16 cellular contexts compared by ENCODE assay signal in genomic region chr11:92227954-92228935, GRCh38. TPM values are rescaled to one million over a fixed set of nuclear protein-coding genes. Genes with fewer than 3 reads are reported as not detected.
DNase-seq lines count a peak whose midpoint lies in the region; ATAC-seq and TF ChIP-seq lines count a peak whose summit lies in the region.
"Had no signal": no experiment of that assay in that cellular context is flagged by ENCODE, and none has a peak within 500 bp of the region (broad histone marks: within the 10 kb centered on the region; RNA-seq: fewer than 3 reads in every experiment).

No MANE protein-coding gene starts in this region.

- peak; percentile 5 for DNase-seq in COR-L47 (lab: John Stamatoyannopoulos, UW)
- DNase-seq in NCI-H1105 (lab: John Stamatoyannopoulos, UW), result peak; percentile 38
- no peak for DNase-seq in chondrocyte (ENCODE audit: low spot score)
- DNase-seq in neural crest cell (ENCODE audit: low read depth, low spot score), result no peak
- DNase-seq in ureter (ENCODE audit: low spot score), result no peak
- DNase-seq in erythroblast (lab: John Stamatoyannopoulos, UW), result no peak
- no peak for DNase-seq in activated CD4-positive, alpha-beta T cell treated with anti-CD3 and anti-CD28 coated beads for 48 hours
- DNase-seq: activated CD4-positive, alpha-beta T cell treated with anti-CD3 and anti-CD28 coated beads for 36 hours; activated T-cell treated with anti-CD3 and anti-CD28 coated beads, Interleukin-2, amount 50 U/mL, for 48 hours; Kasumi-1; PC-9; stimulated activated CD4-positive, alpha-beta T cell treated with anti-CD3 and anti-CD28 coated beads, Interleukin-4, amount 100 ng/mL, for 1 hour had no signal

- TF ChIP-seq CTCF in chondrocyte (IDR thresholded peaks at IDR 0.05) (no peak), neural crest cell (conservative IDR thresholded peaks at IDR 0.05) (no peak)

- ATAC-seq in HG03432 (IDR thresholded peaks at IDR 0.05; ENCODE audit: unreplicated experiment), result no peak
- ATAC-seq: activated CD4-positive, alpha-beta T cell treated with anti-CD3 and anti-CD28 coated beads for 36 hours; stimulated activated effector memory CD8-positive, alpha-beta T cell treated with anti-CD3 and anti-CD28 coated beads, Interleukin-12 subunit alpha, Interleukin-12 subunit beta, amount 100 ng/mL, for 72 hours had no signal

- H3K4me1 Mint-ChIP-seq in chondrocyte (ENCODE audit: low read depth) (peaks cover 37% of the 10 kb centered on the region), neural crest cell (peaks cover 54% of the 10 kb centered on the region)
- H3K4me1 Mint-ChIP-seq: stimulated activated effector memory CD8-positive, alpha-beta T cell treated with anti-CD3 and anti-CD28 coated beads, Interleukin-12 subunit alpha, Interleukin-12 subunit beta, amount 100 ng/mL, for 72 hours had no signal

- H3K27me3 Mint-ChIP-seq in chondrocyte (ENCODE audit: low read depth) (no peaks in the 10 kb centered on the region), neural crest cell (ENCODE audit: low read depth) (peaks cover 55% of the 10 kb centered on the region)

- peak overlapping the region; percentile 45 for H3K27ac Mint-ChIP-seq in chondrocyte (ENCODE audit: unreplicated experiment)
- H3K27ac Mint-ChIP-seq in neural crest cell (ENCODE audit: unreplicated experiment), result no peak overlapping the region
- H3K27ac Mint-ChIP-seq: activated CD4-positive, alpha-beta T cell treated with anti-CD3 and anti-CD28 coated beads for 36 hours; stimulated activated effector memory CD8-positive, alpha-beta T cell treated with anti-CD3 and anti-CD28 coated beads, Interleukin-12 subunit alpha, Interleukin-12 subunit beta, amount 100 ng/mL, for 72 hours; T-helper 1 cell treated with Interleukin-12 subunit alpha and Interleukin-12 subunit beta and Interleukin-4 antibody, amounts not matched to agents 30 μg/mL and 1 μg/mL, for 36 hours had no signal

- peaks cover 1% of the 10 kb centered on the region for H3K36me3 Mint-ChIP-seq in chondrocyte (ENCODE audit: low read depth)
- H3K36me3 Mint-ChIP-seq in neural crest cell (ENCODE audit: low read depth), result no peaks in the 10 kb centered on the region
- H3K36me3 Mint-ChIP-seq: stimulated activated effector memory CD8-positive, alpha-beta T cell treated with anti-CD3 and anti-CD28 coated beads, Interleukin-12 subunit alpha, Interleukin-12 subunit beta, amount 100 ng/mL, for 72 hours had no signal

- H3K4me3 Mint-ChIP-seq in chondrocyte (ENCODE audit: unreplicated experiment) (no peak overlapping the region), neural crest cell (peak overlapping the region; percentile 95)
- H3K4me3 Mint-ChIP-seq: activated CD4-positive, alpha-beta T cell treated with anti-CD3 and anti-CD28 coated beads for 36 hours; stimulated activated effector memory CD8-positive, alpha-beta T cell treated with anti-CD3 and anti-CD28 coated beads, Interleukin-12 subunit alpha, Interleukin-12 subunit beta, amount 100 ng/mL, for 72 hours; T-helper 1 cell treated with Interleukin-12 subunit alpha and Interleukin-12 subunit beta and Interleukin-4 antibody, amounts not matched to agents 30 μg/mL and 1 μg/mL, for 36 hours had no signal

- TF ChIP-seq POLR2A in erythroblast (IDR thresholded peaks at IDR 0.05; ENCODE audit: low read length), result no peak

- H3K9me3 Mint-ChIP-seq in chondrocyte (ENCODE audit: low read depth), result no peaks in the 10 kb centered on the region
- H3K9me3 Mint-ChIP-seq in neural crest cell, result no peaks in the 10 kb centered on the region
- H3K9me3 Mint-ChIP-seq: stimulated activated effector memory CD8-positive, alpha-beta T cell treated with anti-CD3 and anti-CD28 coated beads, Interleukin-12 subunit alpha, Interleukin-12 subunit beta, amount 100 ng/mL, for 72 hours; T-helper 1 cell treated with Interleukin-12 subunit alpha and Interleukin-12 subunit beta and Interleukin-4 antibody, amounts not matched to agents 30 μg/mL and 1 μg/mL, for 36 hours had no signal

RNA-seq across cellular contexts. Expression of gene FAT3, which starts 3.6 kb away (rescaled TPM):
- total RNA-seq in chondrocyte (21.3 to 27.7 TPM (median 21.9 TPM) in 3 replicates), neural crest cell (34.2 and 39.2 TPM in 2 replicates), ureter (16.1 TPM)
- total RNA-seq: activated CD4-positive, alpha-beta T cell treated with anti-CD3 and anti-CD28 coated beads for 36 hours; dermis microvascular lymphatic vessel endothelial cell had no signal

Comparison
In these comparisons a context has a peak if more than half of its experiments do, and no peak if none do; other contexts are left out.
1. DNase-seq: peak in COR-L47 (single experiment) and NCI-H1105 (single experiment); none in chondrocyte (single experiment), neural crest cell (single experiment), ureter (single experiment), erythroblast (0 of 2) and activated CD4-positive, alpha-beta T cell treated with anti-CD3 and anti-CD28 coated beads for 48 hours (single experiment).